Comparison of ENCODE assay signal across 23 cellular contexts in genomic region chr7:2465928-2466327, GRCh38. TPM values are rescaled to one million over a fixed set of nuclear protein-coding genes. Genes with fewer than 3 reads are reported as not detected.
DNase-seq lines count a peak whose midpoint lies in the region; TF ChIP-seq lines count a peak whose summit lies in the region.
"Had no signal": no experiment of that assay in that cellular context is flagged by ENCODE, and none has a peak within 500 bp of the region (broad histone marks: within the 10 kb centered on the region; RNA-seq: fewer than 3 reads in every experiment).

No MANE protein-coding gene starts in this region.

- no peak overlapping the region for H3T11ph ChIP-seq in H9 (ENCODE audit: low read length)

- H4K20me1 ChIP-seq in H9 (ENCODE audit: control insufficient read depth, insufficient read depth, insufficient read length) (no peaks in the 10 kb centered on the region), hepatocyte (ENCODE audit: insufficient read depth, poor library complexity, severe bottlenecking) (no peaks in the 10 kb centered on the region)

- peaks cover 17 to 26% of the 10 kb centered on the region in 2 experiments for H3K4me1 Mint-ChIP-seq in H9

- H2AFZ ChIP-seq in H9 (ENCODE audit: low read length) = no peak overlapping the region
- H2AFZ ChIP-seq in neuron (ENCODE audit: low read depth, low read length) = no peak overlapping the region
- no peak overlapping the region for H2AFZ ChIP-seq in hepatocyte

- DNase-seq in H9 (no peak), NCI-H69 (lab: John Stamatoyannopoulos, UW) (peak; percentile 38), head of caudate nucleus (peak in 22 of 42 donors; percentile 14 to 78 (median 50)), hepatocyte (ENCODE audit: low spot score) (no peak), HuH-7.5 (ENCODE audit: low spot score) (no peak), NCI-H524 treated with DMSO at 0.1 percent for 48 hours (lab: John Stamatoyannopoulos, UW) (no peak)
- DNase-seq: activated CD4-positive, alpha-beta T cell treated with anti-CD3 and anti-CD28 coated beads for 4 hours; activated naive CD8-positive, alpha-beta T cell treated with anti-CD3 and anti-CD28 coated beads, Interleukin-2, amount 10 ng/mL, durations not matched to agents 7 days and 5 days; CD4-positive, alpha-beta T cell; DMS53; MG63; naive B cell; NCI-H1694; pancreas; sigmoid colon; SW 1271 had no signal

- no peak overlapping the region for H2BK12ac ChIP-seq in H9 (ENCODE audit: insufficient read length, low read depth, low read length)

- H3K9me3 ChIP-seq in H9 (ENCODE audit: control insufficient read depth, low read depth, low read length) = no peaks in the 10 kb centered on the region
- H3K9me3 ChIP-seq in neuron (ENCODE audit: low read length) = no peaks in the 10 kb centered on the region
- no peaks in the 10 kb centered on the region for H3K9me3 ChIP-seq in hepatocyte (ENCODE audit: low read depth)
- H3K9me3 ChIP-seq: heart left ventricle, MG63, pancreas, sigmoid colon had no signal

- no peak overlapping the region for H3K56ac ChIP-seq in H9 (ENCODE audit: insufficient read length, low read depth, low read length)

- no peak overlapping the region for H3K18ac ChIP-seq in H9 (ENCODE audit: insufficient read length, low read depth, low read length)

- H3K4me3 ChIP-seq in neuron (ENCODE audit: low read length) = peak overlapping the region; percentile 19
- H3K4me3 ChIP-seq in hepatocyte = no peak overlapping the region
- H3K4me3 ChIP-seq: heart left ventricle, lung, MG63, pancreas, sigmoid colon had no signal

- no peak overlapping the region for H2BK20ac ChIP-seq in H9 (ENCODE audit: low read depth, low read length, poor library complexity, severe bottlenecking)

- no peaks in the 10 kb centered on the region for H3K79me1 ChIP-seq in H9 (ENCODE audit: insufficient read depth, low read depth, low read length, poor library complexity, severe bottlenecking)

- H3K14ac ChIP-seq in H9 (ENCODE audit: insufficient read depth, low read length) = no peak overlapping the region

- H2BK15ac ChIP-seq in H9 (ENCODE audit: low read depth, low read length) = no peak overlapping the region

- no CpG with 5 or more reads among the region's 12 CpGs for WGBS in H9 (ENCODE audit: extremely low coverage, insufficient read length, low lambda C conversion rate)
- WGBS in hepatocyte (ENCODE audit: low lambda C conversion rate, missing lambda C conversion rate) = 75% methylated on average over 12 of the region's 12 CpGs

- H4K8ac ChIP-seq in H9 (replicated peaks; ENCODE audit: insufficient read length, low read depth, low read length) = no peak overlapping the region

- no peak overlapping the region for H3K23ac ChIP-seq in H9 (ENCODE audit: insufficient read length, low read depth, low read length)

- no peak overlapping the region for H3K4me2 ChIP-seq in H9 (ENCODE audit: insufficient read depth, insufficient read length, low read length)
- H3K4me2 ChIP-seq in hepatocyte = no peak overlapping the region

- H3K36me3 ChIP-seq in neuron (ENCODE audit: insufficient read depth, low read length) (no peaks in the 10 kb centered on the region), hepatocyte (replicated peaks; ENCODE audit: insufficient read depth, low read depth) (no peaks in the 10 kb centered on the region)
- H3K36me3 ChIP-seq: heart left ventricle, MG63, pancreas, sigmoid colon had no signal

- H3K27me3 ChIP-seq in H9 (ENCODE audit: insufficient read depth, low read length) = no peaks in the 10 kb centered on the region
- H3K27me3 ChIP-seq in neuron (ENCODE audit: insufficient read depth, low read length) = no peaks in the 10 kb centered on the region
- H3K27me3 ChIP-seq in hepatocyte = no peaks in the 10 kb centered on the region
- H3K27me3 ChIP-seq: MG63, pancreas had no signal

- intact Hi-C loops in head of caudate nucleus (cut with DNase I) = no loop called here

- no peak overlapping the region for H3K4ac ChIP-seq in H9 (ENCODE audit: low read depth, low read length)

- H4K5ac ChIP-seq in H9 (ENCODE audit: insufficient read length, low read depth, low read length) = no peak overlapping the region

- no peaks in the 10 kb centered on the region; the same call in 1 of the 2 replicates for H3K27me3 Mint-ChIP-seq in H9 (ENCODE audit: low read depth)

- no peak overlapping the region for H3K9ac ChIP-seq in H9 (ENCODE audit: extremely low read depth, insufficient read length, low read length)

- TF ChIP-seq CTCF in H9 (conservative IDR thresholded peaks at IDR 0.05) (no peak), hepatocyte (IDR thresholded peaks at IDR 0.05; ENCODE audit: poor library complexity) (no peak)

- H3K4me3 Mint-ChIP-seq in H9 = no peak overlapping the region
- H3K4me3 Mint-ChIP-seq: activated naive CD8-positive, alpha-beta T cell treated with anti-CD3 and anti-CD28 coated beads, Interleukin-2, amount 10 ng/mL, durations not matched to agents 7 days and 5 days; CD4-positive, alpha-beta T cell; naive B cell; stimulated activated memory B cell treated with anti-CD40 and anti-IgM and Interleukin-4, amounts not matched to agents 10 μg/mL and 1 μg/mL and 100 μg/mL, for 72 hours had no signal

- H3K27ac ChIP-seq in H9 (ENCODE audit: insufficient read length, low read depth, low read length) (no peak overlapping the region), hepatocyte (no peak overlapping the region)
- H3K27ac ChIP-seq: heart left ventricle, pancreas, sigmoid colon had no signal

- H2AK5ac ChIP-seq in H9 (ENCODE audit: insufficient read length, low read length) = no peak overlapping the region

- H3K9me2 ChIP-seq in hepatocyte (replicated peaks; ENCODE audit: insufficient read depth) = no peaks in the 10 kb centered on the region

- H3K9me3 Mint-ChIP-seq in H9 = peaks cover 8 to 9% of the 10 kb centered on the region in 2 experiments; a peak in 4 of 5 replicates
- H3K9me3 Mint-ChIP-seq: activated naive CD8-positive, alpha-beta T cell treated with anti-CD3 and anti-CD28 coated beads, Interleukin-2, amount 10 ng/mL, durations not matched to agents 7 days and 5 days; activated T-helper 2 cell treated with anti-CD3 and anti-CD28 coated beads, Interferon-gamma antibody, Interleukin-2, Interleukin-4, amounts not matched to agents 10 μg/mL and 5 μg/mL and 100 μg/mL, durations not matched to agents 14 hours and 24 hours and 36 hours; CD4-positive, alpha-beta T cell; stimulated activated memory B cell treated with anti-CD40 and anti-IgM and Interleukin-4, amounts not matched to agents 10 μg/mL and 1 μg/mL and 100 μg/mL, for 72 hours had no signal

- peaks cover 0 to 7% (median 0%) of the 10 kb centered on the region in 3 experiments; a peak in 3 of 7 replicates for H3K36me3 Mint-ChIP-seq in H9 (ENCODE audit: insufficient read depth in 1 of 3, low read depth in 3 of 3)
- H3K36me3 Mint-ChIP-seq: activated naive CD8-positive, alpha-beta T cell treated with anti-CD3 and anti-CD28 coated beads, Interleukin-2, amount 10 ng/mL, durations not matched to agents 7 days and 5 days; naive B cell; stimulated activated memory B cell treated with anti-CD40 and anti-IgM and Interleukin-4, amounts not matched to agents 10 μg/mL and 1 μg/mL and 100 μg/mL, for 72 hours had no signal

- H3K79me2 ChIP-seq in H9 (ENCODE audit: insufficient read depth, low read length) = no peaks in the 10 kb centered on the region
- no peaks in the 10 kb centered on the region for H3K79me2 ChIP-seq in hepatocyte

- H4K91ac ChIP-seq in H9 (ENCODE audit: insufficient read length, low read depth, low read length) = no peak overlapping the region

- H3K4me1 ChIP-seq in H9 (ENCODE audit: insufficient read depth, low read length) (peaks cover 5% of the 10 kb centered on the region), neuron (ENCODE audit: insufficient read depth, low read length) (peaks cover 16% of the 10 kb centered on the region), hepatocyte (ENCODE audit: insufficient read depth) (no peaks in the 10 kb centered on the region)
- H3K4me1 ChIP-seq: pancreas had no signal

- no peak overlapping the region for H2BK5ac ChIP-seq in H9 (ENCODE audit: insufficient read length, low read length)

- H3K27ac Mint-ChIP-seq in H9 = peak overlapping the region in 2 of 3 experiments; percentile 84 to 92; a peak in 4 of 7 replicates
- H3K27ac Mint-ChIP-seq: activated naive CD8-positive, alpha-beta T cell treated with anti-CD3 and anti-CD28 coated beads, Interleukin-2, amount 10 ng/mL, durations not matched to agents 7 days and 5 days; activated T-helper 2 cell treated with anti-CD3 and anti-CD28 coated beads, Interferon-gamma antibody, Interleukin-2, Interleukin-4, amounts not matched to agents 10 μg/mL and 5 μg/mL and 100 μg/mL, durations not matched to agents 14 hours and 24 hours and 36 hours; CD4-positive, alpha-beta T cell; naive B cell; stimulated activated memory B cell treated with anti-CD40 and anti-IgM and Interleukin-4, amounts not matched to agents 10 μg/mL and 1 μg/mL and 100 μg/mL, for 72 hours had no signal

- H2BK120ac ChIP-seq in H9 (ENCODE audit: low read depth, low read length, poor library complexity, severe bottlenecking) = no peak overlapping the region

- no peaks in the 10 kb centered on the region for H3K23me2 ChIP-seq in H9 (ENCODE audit: insufficient read length, low read depth, low read length, poor library complexity, severe bottlenecking)

RNA-seq across cellular contexts. Expression of gene GRIFIN, which starts 10.3 kb away (rescaled TPM):
- total RNA-seq in H9 (2021) = not detected in 2 replicates
- total RNA-seq in hepatocyte = not detected in 2 replicates
- polyA plus RNA-seq in hepatocyte = not detected in 2 replicates
- total RNA-seq: activated naive CD8-positive, alpha-beta T cell treated with anti-CD3 and anti-CD28 coated beads, Interleukin-2, amount 10 ng/mL, durations not matched to agents 7 days and 5 days; activated T-helper 2 cell treated with anti-CD3 and anti-CD28 coated beads, Interferon-gamma antibody, Interleukin-2, Interleukin-4, amounts not matched to agents 10 μg/mL and 5 μg/mL and 100 μg/mL, durations not matched to agents 14 hours and 24 hours and 36 hours; CD4-positive, alpha-beta T cell; heart left ventricle; lung; pancreas; sigmoid colon had no signal
- polyA plus RNA-seq: heart left ventricle, keratinocyte, lung, pancreas, sigmoid colon, thymus had no signal

RNA-seq across cellular contexts. Expression of gene LFNG, which starts 53.6 kb away (rescaled TPM):
- 52.9 and 55.3 TPM in 2 replicates for total RNA-seq in H9 (2021)
- 4.5 and 7.5 TPM in 2 replicates for total RNA-seq in hepatocyte
- 1.2 and 1.6 TPM in 2 replicates for polyA plus RNA-seq in hepatocyte

Comparison
In these comparisons a context has a peak if more than half of its experiments do, and no peak if none do; other contexts are left out.
1. DNase-seq: peak in NCI-H69 (single experiment) and head of caudate nucleus (22 of 42); none in H9 (single experiment), hepatocyte (single experiment), HuH-7.5 (single experiment) and NCI-H524 treated with DMSO at 0.1 percent for 48 hours (single experiment).